In genomic region chr10:123896217-123896927, GRCh38 we compare ENCODE assay signal across 2 cellular contexts.
TF ChIP-seq lines count a peak whose summit lies in the region.

No MANE protein-coding gene starts in this region.

TF ChIP-seq in SK-N-SH, 30 proteins besides CTCF, POLR2A, EP300 and RAD21 (continued from another document):
- peak; percentile 21; the same call in 1 of the 2 replicates for TF ChIP-seq RCOR1 (IDR thresholded peaks at IDR 0.05; ENCODE audit: low read length)
TF ChIP-seq in SK-N-SH: peak in this region for 3.

TF ChIP-seq in SK-N-SH treated with all-trans-retinoic acid at 6 μM for 48 hours, 23 proteins besides CTCF, POLR2A, EP300 and RAD21 (continued from another document):
- TF ChIP-seq PPARA (CRISPR knock-in tag; IDR thresholded peaks at IDR 0.05; ENCODE audit: borderline replicate concordance) (no peak), ZNF70 (CRISPR knock-in tag; IDR thresholded peaks at IDR 0.05) (no peak), CREB5 (CRISPR knock-in tag; IDR thresholded peaks at IDR 0.05; ENCODE audit: low read depth) (no peak)
